ENCODE assay signal across 10 cellular contexts in genomic region chr2:207135340-207135739, GRCh38. TPM values are rescaled to one million over a fixed set of nuclear protein-coding genes. Genes with fewer than 3 reads are reported as not detected.
A peak's percentile ranks its signal among the peaks of the same experiment; 100 is the strongest.
DNase-seq lines count a peak whose midpoint lies in the region; ATAC-seq and TF ChIP-seq lines count a peak whose summit lies in the region.
"Had no signal": no experiment of that assay in that cellular context is flagged by ENCODE, and none has a peak within 500 bp of the region (broad histone marks: within the 10 kb centered on the region; RNA-seq: fewer than 3 reads in every experiment).

No MANE protein-coding gene starts in this region.

- H3K27ac Mint-ChIP-seq in CD14-positive monocyte (peak overlapping the region; percentile 93 to 96 (median 95)), osteocyte (ENCODE audit: unreplicated experiment) (peak overlapping the region; percentile 82), GM23338 (no peak overlapping the region)
- no peak overlapping the region for H3K27ac Mint-ChIP-seq in effector memory CD8-positive, alpha-beta T cell

- no peak for DNase-seq in CD14-positive monocyte (ENCODE audit: low spot score)
- peak; percentile 54 for DNase-seq in RWPE1 (ENCODE audit: low spot score)
- no peak for DNase-seq in effector memory CD8-positive, alpha-beta T cell
- DNase-seq in osteocyte (ENCODE audit: extremely low spot score, unreplicated experiment): no peak
- no peak for DNase-seq in pons (ENCODE audit: low spot score)
- DNase-seq in GM23338 (ENCODE audit: low spot score): no peak
- no peak for DNase-seq in testis
- DNase-seq: NCI-H1105, SHP77 treated with DMSO at 0.1 percent for 48 hours had no signal

- no peaks in the 10 kb centered on the region for H4K20me1 ChIP-seq in GM23338 (replicated peaks; ENCODE audit: insufficient read depth)

- CTCF ChIA-PET in RWPE1 (lab: Yijun Ruan, JAX): no interaction called here

- intact Hi-C loops in CD14-positive monocyte (cut with micrococcal nuclease) (loop anchor here in 1 of 2 donors (10.0 kb wide), 1 partner anchor 339 kb away; no protein-coding TSS in a partner anchor), testis (cut with DNase I; ENCODE audit: low total_unique reads) (no loop called here)

- H3K9me3 Mint-ChIP-seq in CD14-positive monocyte: no peaks in the 10 kb centered on the region
- H3K9me3 Mint-ChIP-seq in effector memory CD8-positive, alpha-beta T cell: no peaks in the 10 kb centered on the region
- H3K9me3 Mint-ChIP-seq in osteocyte (ENCODE audit: unreplicated experiment): peaks cover 3% of the 10 kb centered on the region
- H3K9me3 Mint-ChIP-seq in GM23338: peaks cover 3% of the 10 kb centered on the region; the same call in 2 of the 3 replicates

- no peak for TF ChIP-seq CTCF in CD14-positive monocyte (IDR thresholded peaks at IDR 0.05)
- TF ChIP-seq CTCF in RWPE1 (conservative IDR thresholded peaks at IDR 0.05; ENCODE audit: low read depth): no peak
- TF ChIP-seq CTCF in osteocyte (IDR thresholded peaks at IDR 0.05): no peak
- no peak for TF ChIP-seq CTCF in GM23338 (conservative IDR thresholded peaks at IDR 0.05; ENCODE audit: low read depth in 2 of 2)
- TF ChIP-seq CTCF in testis (IDR thresholded peaks at IDR 0.05): no peak

- WGBS in testis, 2 donors: 67 to 78% methylated on average over 1 of the region's 1 CpG

- no peaks in the 10 kb centered on the region for H3F3A ChIP-seq in GM23338 (replicated peaks; ENCODE audit: low read depth)

- H3K9me2 ChIP-seq in GM23338 (ENCODE audit: insufficient read depth): peaks cover 11% of the 10 kb centered on the region

- no peak overlapping the region for H3K27ac ChIP-seq in RWPE1
- no peak overlapping the region; the same call in 1 of the 2 replicates for H3K27ac ChIP-seq in GM23338 (ENCODE audit: low read depth)
- H3K27ac ChIP-seq in testis: no peak overlapping the region

- peaks cover 94% of the 10 kb centered on the region for H3K79me2 ChIP-seq in GM23338 (replicated peaks; ENCODE audit: insufficient read depth)

- POLR2A ChIA-PET in RWPE1 (lab: Yijun Ruan, JAX; ENCODE audit: low non-redundant PET): no interaction called here

- no peaks in the 10 kb centered on the region for H3K36me3 ChIP-seq in GM23338 (ENCODE audit: insufficient read depth)
- no peaks in the 10 kb centered on the region for H3K36me3 ChIP-seq in testis (ENCODE audit: low read depth, missing control alignments)

- no peaks in the 10 kb centered on the region for H3K27me3 ChIP-seq in GM23338 (ENCODE audit: insufficient read depth)
- H3K27me3 ChIP-seq in testis: no peaks in the 10 kb centered on the region

- peaks cover 49% of the 10 kb centered on the region for H3K4me1 ChIP-seq in GM23338 (ENCODE audit: insufficient read depth)
- peaks cover 15% of the 10 kb centered on the region for H3K4me1 ChIP-seq in testis

- H3K27me3 Mint-ChIP-seq in CD14-positive monocyte (ENCODE audit: low read depth in 3 of 3) (peaks cover 0 to 2% (median 0%) of the 10 kb centered on the region in 3 donors), osteocyte (ENCODE audit: unreplicated experiment) (no peaks in the 10 kb centered on the region), GM23338 (ENCODE audit: insufficient read depth, low read depth, poor library complexity) (peaks cover 8% of the 10 kb centered on the region)
- no peaks in the 10 kb centered on the region for H3K27me3 Mint-ChIP-seq in effector memory CD8-positive, alpha-beta T cell

- peaks cover 90% of the 10 kb centered on the region for H3K4me1 Mint-ChIP-seq in CD14-positive monocyte
- peaks cover 0 to 2% of the 10 kb centered on the region in 2 donors for H3K4me1 Mint-ChIP-seq in effector memory CD8-positive, alpha-beta T cell (ENCODE audit: low read depth in 2 of 2)
- peaks cover 85% of the 10 kb centered on the region for H3K4me1 Mint-ChIP-seq in osteocyte (ENCODE audit: unreplicated experiment)
- H3K4me1 Mint-ChIP-seq in GM23338: peaks cover 55% of the 10 kb centered on the region

- peaks cover 19 to 35% of the 10 kb centered on the region in 2 donors for H3K36me3 Mint-ChIP-seq in CD14-positive monocyte
- no peaks in the 10 kb centered on the region for H3K36me3 Mint-ChIP-seq in effector memory CD8-positive, alpha-beta T cell (ENCODE audit: insufficient read depth)
- peaks cover 13% of the 10 kb centered on the region for H3K36me3 Mint-ChIP-seq in osteocyte (ENCODE audit: unreplicated experiment)
- H3K36me3 Mint-ChIP-seq in GM23338 (ENCODE audit: low read depth): peaks cover 18% of the 10 kb centered on the region

- no peak for TF ChIP-seq POLR2A in testis (IDR thresholded peaks at IDR 0.05)

- no peak overlapping the region for H2AFZ ChIP-seq in GM23338

- H3K4me2 ChIP-seq in GM23338: no peak overlapping the region

- no peaks in the 10 kb centered on the region for H3K9me3 ChIP-seq in testis

- H3K4me3 Mint-ChIP-seq in CD14-positive monocyte (peak overlapping the region in 1 of 2 donors; percentile 69), osteocyte (ENCODE audit: unreplicated experiment) (no peak overlapping the region), GM23338 (no peak overlapping the region)
- no peak overlapping the region for H3K4me3 Mint-ChIP-seq in effector memory CD8-positive, alpha-beta T cell

- H3K4me3 ChIP-seq in GM23338 (no peak overlapping the region), testis (no peak overlapping the region)

- ATAC-seq in effector memory CD8-positive, alpha-beta T cell (replicated peaks): peak; percentile 17
- no peak for ATAC-seq in HG02840 (IDR thresholded peaks at IDR 0.05; ENCODE audit: low FRiP score, unreplicated experiment)
- ATAC-seq in GM23338: no peak

TF ChIP-seq in GM23338, 12 proteins besides CTCF, POLR2A, EP300 and RAD21:
- TF ChIP-seq ZNF462 (CRISPR knock-in tag; IDR thresholded peaks at IDR 0.05) (no peak), STAT1 (IDR thresholded peaks at IDR 0.05; ENCODE audit: unreplicated experiment) (no peak), EZH2 (IDR thresholded peaks at IDR 0.05; ENCODE audit: low read depth, unreplicated experiment) (no peak), EZH2phosphoT487 (IDR thresholded peaks at IDR 0.05; ENCODE audit: unreplicated experiment) (no peak)

RNA-seq across cellular contexts. Expression of gene KLF7, which starts 30.4 kb away (rescaled TPM):
- polyA plus RNA-seq in CD14-positive monocyte: 10 to 100 TPM in 1 of 2 donors, 1 to 10 TPM in 1; 9.4 to 10.3 TPM
- 36.7 and 39.8 TPM in 2 replicates for total RNA-seq in osteocyte
- 11.1 and 15.4 TPM in 2 replicates for total RNA-seq in GM23338 (2014; rRNA removed; shearing (Covaris generic))
- polyA plus RNA-seq in GM23338 (2016; fragmentation: Nextera tagmentation; extraction: Ambion mirVana): 5.7 and 7.6 TPM in 2 replicates
- total RNA-seq in testis: 10 to 100 TPM; 21.1 to 23.2 TPM
- polyA plus RNA-seq in testis (ENCODE audit: insufficient read depth, low read depth, low replicate concordance): 15.1 TPM

Comparison
In these comparisons a context has a peak if more than half of its experiments do, and no peak if none do; other contexts are left out.
1. H3K27ac Mint-ChIP-seq: peak in CD14-positive monocyte (7 of 7) and osteocyte (single experiment); none in effector memory CD8-positive, alpha-beta T cell (0 of 2) and GM23338 (single experiment).